Comparison of ENCODE assay signal across 2 cellular contexts in genomic region chr3:5128861-5129260, GRCh38.
TF ChIP-seq lines count a peak whose summit lies in the region.

No MANE protein-coding gene starts in this region.

TF ChIP-seq in endothelial cell of umbilical vein, 7 proteins besides CTCF, POLR2A, EP300 and RAD21:
- TF ChIP-seq GATA2 (IDR thresholded peaks at IDR 0.05; ENCODE audit: insufficient read depth, insufficient read length, low read depth, low read length) (no peak), MYC (IDR thresholded peaks at IDR 0.05; ENCODE audit: low read depth, low read length) (no peak), POLR2AphosphoS5 (IDR thresholded peaks at IDR 0.05; ENCODE audit: insufficient read depth, low read depth, low read length) (no peak), MAX (IDR thresholded peaks at IDR 0.05; ENCODE audit: insufficient read depth, insufficient read length) (no peak), EZH2 (IDR thresholded peaks at IDR 0.05; ENCODE audit: borderline replicate concordance, low read depth, low read length, severe bottlenecking) (no peak), JUN (IDR thresholded peaks at IDR 0.05; ENCODE audit: borderline replicate concordance, insufficient read depth, insufficient read length, low read depth) (no peak)
TF ChIP-seq in endothelial cell of umbilical vein: peak in this region for 0.

TF ChIP-seq in GM23338, 12 proteins besides CTCF, POLR2A, EP300 and RAD21:
- TF ChIP-seq ZNF462 (CRISPR knock-in tag; IDR thresholded peaks at IDR 0.05) (no peak), ZNF114 (CRISPR knock-in tag; IDR thresholded peaks at IDR 0.05) (no peak), EZH2phosphoT487 (IDR thresholded peaks at IDR 0.05; ENCODE audit: unreplicated experiment) (no peak), ZNF331 (CRISPR knock-in tag; IDR thresholded peaks at IDR 0.05; ENCODE audit: low read depth) (no peak), ETS1 (IDR thresholded peaks at IDR 0.05) (no peak), REST (IDR thresholded peaks at IDR 0.05; ENCODE audit: unreplicated experiment) (no peak)
